In genomic region chr3:15262021-15262420, GRCh38 we compare ENCODE assay signal across 19 cellular contexts. TPM values are rescaled to one million over a fixed set of nuclear protein-coding genes. Genes with fewer than 3 reads are reported as not detected.
DNase-seq lines count a peak whose midpoint lies in the region; ATAC-seq and TF ChIP-seq lines count a peak whose summit lies in the region.
"Had no signal": no experiment of that assay in that cellular context is flagged by ENCODE, and none has a peak within 500 bp of the region (broad histone marks: within the 10 kb centered on the region; RNA-seq: fewer than 3 reads in every experiment).

No MANE protein-coding gene starts in this region.

- peak; percentile 50 for DNase-seq in activated CD8-positive, alpha-beta memory T cell treated with anti-CD3 and anti-CD28 coated beads, Interleukin-2, amount 50 U/mL, for 48 hours
- no peak for DNase-seq in activated CD8-positive, alpha-beta memory T cell treated with anti-CD3 and anti-CD28 coated beads for 24 hours
- DNase-seq in CD14-positive monocyte (ENCODE audit: low spot score) (peak; percentile 34), sciatic nerve (ENCODE audit: low spot score) (peak; percentile 54)
- DNase-seq in effector memory CD8-positive, alpha-beta T cell, result no peak
- no peak for DNase-seq in activated naive CD8-positive, alpha-beta T cell treated with anti-CD3 and anti-CD28 coated beads for 36 hours
- no peak for DNase-seq in central memory CD4-positive, alpha-beta T cell
- DNase-seq: 8988T, Calu3, DMS79, HCEC 1CT, Kasumi-1, NCI-H1105 treated with DMSO at 0.1 percent for 48 hours, NCI-H2029, NCI-H510A treated with DMSO at 0.1 percent for 48 hours, Right ventricle myocardium superior had no signal

- no peak for TF ChIP-seq CTCF in CD14-positive monocyte (IDR thresholded peaks at IDR 0.05)

- intact Hi-C loops in CD14-positive monocyte (cut with micrococcal nuclease) (loop anchor here in 1 of 2 donors (10.0 kb wide), 1 partner anchor 293 kb away; no protein-coding TSS in a partner anchor), sciatic nerve (cut with DNase I) (no loop called here)

- peaks cover 78 to 80% of the 10 kb centered on the region in 2 donors for H3K36me3 Mint-ChIP-seq in CD14-positive monocyte
- H3K36me3 Mint-ChIP-seq in effector memory CD8-positive, alpha-beta T cell (ENCODE audit: insufficient read depth), result peaks cover 54% of the 10 kb centered on the region
- H3K36me3 Mint-ChIP-seq in activated naive CD8-positive, alpha-beta T cell treated with anti-CD3 and anti-CD28 coated beads for 36 hours, result peaks cover 2% of the 10 kb centered on the region

- peaks cover 0 to 10% (median 2%) of the 10 kb centered on the region in 3 donors for H3K27me3 Mint-ChIP-seq in CD14-positive monocyte (ENCODE audit: low read depth in 3 of 3)
- H3K27me3 Mint-ChIP-seq in effector memory CD8-positive, alpha-beta T cell, result no peaks in the 10 kb centered on the region
- H3K27me3 Mint-ChIP-seq in activated naive CD8-positive, alpha-beta T cell treated with anti-CD3 and anti-CD28 coated beads for 36 hours, result no peaks in the 10 kb centered on the region

- no peaks in the 10 kb centered on the region for H3K9me3 Mint-ChIP-seq in CD14-positive monocyte
- H3K9me3 Mint-ChIP-seq in effector memory CD8-positive, alpha-beta T cell, result no peaks in the 10 kb centered on the region
- no peaks in the 10 kb centered on the region for H3K9me3 Mint-ChIP-seq in activated naive CD8-positive, alpha-beta T cell treated with anti-CD3 and anti-CD28 coated beads for 36 hours

- H3K4me3 Mint-ChIP-seq in CD14-positive monocyte, result no peak overlapping the region
- H3K4me3 Mint-ChIP-seq in effector memory CD8-positive, alpha-beta T cell, result no peak overlapping the region
- no peak overlapping the region for H3K4me3 Mint-ChIP-seq in activated naive CD8-positive, alpha-beta T cell treated with anti-CD3 and anti-CD28 coated beads for 36 hours

- ATAC-seq in effector memory CD8-positive, alpha-beta T cell (replicated peaks), result no peak
- ATAC-seq in sciatic nerve (no peak), GM18861 (IDR thresholded peaks at IDR 0.05; ENCODE audit: unreplicated experiment) (no peak)
- ATAC-seq: GM12878, Panc1 had no signal

- no peaks in the 10 kb centered on the region for H3K4me1 Mint-ChIP-seq in CD14-positive monocyte
- H3K4me1 Mint-ChIP-seq in effector memory CD8-positive, alpha-beta T cell (ENCODE audit: low read depth in 2 of 2), result peaks cover 28 to 40% of the 10 kb centered on the region in 2 donors
- H3K4me1 Mint-ChIP-seq in activated naive CD8-positive, alpha-beta T cell treated with anti-CD3 and anti-CD28 coated beads for 36 hours, result peaks cover 3% of the 10 kb centered on the region

- H3K27ac Mint-ChIP-seq in CD14-positive monocyte, result peak overlapping the region in 1 of 7 donors; percentile 3
- H3K27ac Mint-ChIP-seq in effector memory CD8-positive, alpha-beta T cell, result peak overlapping the region; percentile 82 to 89
- H3K27ac Mint-ChIP-seq in activated naive CD8-positive, alpha-beta T cell treated with anti-CD3 and anti-CD28 coated beads for 36 hours, result no peak overlapping the region

RNA-seq across cellular contexts. Expression of gene CAPN7, which starts 56.0 kb away (rescaled TPM):
- polyA plus RNA-seq in CD14-positive monocyte, result 10 to 100 TPM; 11.7 to 14.7 TPM
- 68.4 TPM for total RNA-seq in sciatic nerve
- total RNA-seq in activated naive CD8-positive, alpha-beta T cell treated with anti-CD3 and anti-CD28 coated beads for 36 hours, result 10 to 100 TPM; 20.4 to 23.6 TPM

Comparison
In these comparisons a context has a peak if more than half of its experiments do, and no peak if none do; other contexts are left out.
1. DNase-seq: peak in activated CD8-positive, alpha-beta memory T cell treated with anti-CD3 and anti-CD28 coated beads, Interleukin-2, amount 50 U/mL, for 48 hours (single experiment), CD14-positive monocyte (single experiment) and sciatic nerve (single experiment); none in activated CD8-positive, alpha-beta memory T cell treated with anti-CD3 and anti-CD28 coated beads for 24 hours (single experiment), effector memory CD8-positive, alpha-beta T cell (0 of 3), activated naive CD8-positive, alpha-beta T cell treated with anti-CD3 and anti-CD28 coated beads for 36 hours (single experiment) and central memory CD4-positive, alpha-beta T cell (single experiment).